Comparison of ENCODE assay signal across 8 cellular contexts in genomic region chr1:58841455-58841854, GRCh38. TPM values are rescaled to one million over a fixed set of nuclear protein-coding genes. Genes with fewer than 3 reads are reported as not detected.
DNase-seq lines count a peak whose midpoint lies in the region; ATAC-seq, FAIRE-seq and TF ChIP-seq lines count a peak whose summit lies in the region.

No MANE protein-coding gene starts in this region.

- H3K4me3 Mint-ChIP-seq in CD8-positive, alpha-beta T cell, result no peak overlapping the region

- POLR2A ChIA-PET in CD8-positive, alpha-beta T cell (lab: Charles Lee), result no interaction called here
- POLR2A ChIA-PET in HepG2 (lab: Yijun Ruan, JAX), result interaction anchor here (0.6 kb wide), 1 partner anchor 62 kb away, joined by 3 read pairs; no protein-coding TSS in a partner anchor

- H3K36me3 Mint-ChIP-seq in CD8-positive, alpha-beta T cell, result no peaks in the 10 kb centered on the region

- H3K4me2 ChIP-seq in HepG2 (ENCODE audit: low read depth, low read length), result no peak overlapping the region

- H3K36me3 ChIP-seq in CD8-positive, alpha-beta T cell (ENCODE audit: insufficient read depth, low read length), result no peaks in the 10 kb centered on the region
- H3K36me3 ChIP-seq in HepG2 (replicated peaks in 1 of 2; ENCODE audit: control insufficient read depth in 1 of 2, insufficient read depth in 2 of 2, low read length in 2 of 2), result no peaks in the 10 kb centered on the region
- H3K36me3 ChIP-seq in gastrocnemius medialis, result no peaks in the 10 kb centered on the region

- intact Hi-C loops in CD8-positive, alpha-beta T cell (cut with DNase I, micrococcal nuclease), result loop anchor here (1.0 to 5.0 kb wide), 2 partner anchors 59 to 104 kb away; no protein-coding TSS in a partner anchor
- intact Hi-C loops in HepG2 (cut with micrococcal nuclease; ENCODE audit: unreplicated experiment) (no loop called here), gastrocnemius medialis (cut with DNase I; ENCODE audit: low total_unique reads) (no loop called here)

- WGBS in HepG2 (ENCODE audit: low lambda C conversion rate), result 38% methylated on average over 3 of the region's 3 CpGs

- no peak for ATAC-seq in CD8-positive, alpha-beta T cell
- ATAC-seq in HepG2, result peak; percentile 87
- no peak for ATAC-seq in gastrocnemius medialis

- no peaks in the 10 kb centered on the region for H3K9me3 Mint-ChIP-seq in CD8-positive, alpha-beta T cell

- no peak for DNase-seq in CD8-positive, alpha-beta T cell
- DNase-seq in HFF-Myc (ENCODE audit: extremely low read depth, low read depth), result no peak
- peak; percentile 5 for DNase-seq in activated effector memory CD4-positive, alpha-beta T cell treated with Interleukin-2 at 50 U/mL for 16 hours
- no peak for DNase-seq in HepG2 (ENCODE audit: low spot score)
- no peak for DNase-seq in HuH-7.5 (ENCODE audit: low spot score)
- DNase-seq in effector CD8-positive, alpha-beta T cell (lab: John Stamatoyannopoulos, UW), result no peak
- no peak for DNase-seq in NCI-H446 treated with DMSO at 0.1 percent for 48 hours (lab: John Stamatoyannopoulos, UW)
- no peak for DNase-seq in gastrocnemius medialis

- no peak overlapping the region for H3K9ac ChIP-seq in HepG2 (ENCODE audit: insufficient read depth, low read depth, low read length)

- no peak for FAIRE-seq in HepG2 (lab: Jason Lieb, UNC)

- no peak for TF ChIP-seq EP300 in HepG2 (IDR thresholded peaks at IDR 0.05; ENCODE audit: low read depth in 2 of 2, low read length in 2 of 2)
- no peak for TF ChIP-seq EP300 in HepG2 (CRISPR knock-in tag; IDR thresholded peaks at IDR 0.05; ENCODE audit: borderline replicate concordance)

- H3K79me2 ChIP-seq in HepG2 (ENCODE audit: insufficient read depth, low read length), result no peaks in the 10 kb centered on the region

- BruUV-seq in HepG2 (replicated peaks; lab: Mats Ljungman, UMichigan), result no TSS peak

- peak; percentile 22 for TF ChIP-seq CTCF in CD8-positive, alpha-beta T cell (IDR thresholded peaks at IDR 0.05)
- TF ChIP-seq CTCF in HFF-Myc (IDR thresholded peaks at IDR 0.05; ENCODE audit: low read depth, low read length, missing control alignments) (peak; percentile 31), HepG2 (CRISPR knock-in tag; IDR thresholded peaks at IDR 0.05) (peak; percentile 66), gastrocnemius medialis (IDR thresholded peaks at IDR 0.05 in 4 of 5, conservative IDR thresholded peaks at IDR 0.05 in 1 of 5) (peak in 2 of 5 experiments; percentile 12 to 35)

- peaks cover 6% of the 10 kb centered on the region for H3K4me1 Mint-ChIP-seq in CD8-positive, alpha-beta T cell (ENCODE audit: low read depth)

- CTCF ChIA-PET in CD8-positive, alpha-beta T cell (lab: Charles Lee), result interaction anchor here (1.1 to 1.8 kb wide), 4 partner anchors 13 to 59 kb away, joined by 3 to 5 read pairs (median 4); no protein-coding TSS in a partner anchor
- CTCF ChIA-PET in HepG2 (lab: Yijun Ruan, JAX; ENCODE audit: low intra/inter-chr PET ratio, low total read pairs), result no interaction called here

- no peaks in the 10 kb centered on the region for H3K4me1 ChIP-seq in CD8-positive, alpha-beta T cell (ENCODE audit: insufficient read depth, low read length)
- peaks cover 13% of the 10 kb centered on the region; the same call in 1 of the 2 replicates for H3K4me1 ChIP-seq in HepG2 (ENCODE audit: insufficient read depth, low read length)
- H3K4me1 ChIP-seq in gastrocnemius medialis, result no peaks in the 10 kb centered on the region

- no peaks in the 10 kb centered on the region for H4K20me1 ChIP-seq in HepG2 (ENCODE audit: insufficient read depth, low read length)

- H3K27ac ChIP-seq in CD8-positive, alpha-beta T cell (ENCODE audit: low read depth, low read length), result no peak overlapping the region
- H3K27ac ChIP-seq in HepG2 (ENCODE audit: extremely low read length, insufficient read depth, low read length) (no peak overlapping the region), gastrocnemius medialis (no peak overlapping the region)

- peak overlapping the region; percentile 49 for H3K27ac Mint-ChIP-seq in CD8-positive, alpha-beta T cell

- no peaks in the 10 kb centered on the region for H3K27me3 ChIP-seq in CD8-positive, alpha-beta T cell (ENCODE audit: insufficient read depth, low read length)
- no peaks in the 10 kb centered on the region; a peak in 2 of 5 replicates for H3K27me3 ChIP-seq in HepG2 (ENCODE audit: control insufficient read depth in 1 of 2, insufficient read depth in 2 of 2, low read length in 2 of 2)
- H3K27me3 ChIP-seq in gastrocnemius medialis, result no peaks in the 10 kb centered on the region

- no peaks in the 10 kb centered on the region for H3K27me3 Mint-ChIP-seq in CD8-positive, alpha-beta T cell (ENCODE audit: low read depth)

- no peak overlapping the region for H3K4me3 ChIP-seq in CD8-positive, alpha-beta T cell (ENCODE audit: low read depth, low read length)
- no peak overlapping the region for H3K4me3 ChIP-seq in HFF-Myc (replicated peaks; ENCODE audit: low read depth, low read length)
- H3K4me3 ChIP-seq in HepG2 (replicated peaks in 1 of 3; ENCODE audit: insufficient read depth in 1 of 3, low read depth in 2 of 3, low read length in 3 of 3), result no peak overlapping the region
- H3K4me3 ChIP-seq in gastrocnemius medialis, result no peak overlapping the region

- in situ Hi-C loops in HepG2 (cut with HindIII; ENCODE audit: extremely low pct_ligation_motif_present, low pct_unique_long_range_greater_than_20kb) (no loop called here), gastrocnemius medialis (cut with MboI; ENCODE audit: low sequenced_read_pairs in 4 of 4) (no loop called here)

- TF ChIP-seq RAD21 in HepG2 (CRISPR knock-in tag; IDR thresholded peaks at IDR 0.05), result peak; percentile 29; the same call in 1 of the 2 replicates

- H3K9me3 ChIP-seq in CD8-positive, alpha-beta T cell (ENCODE audit: low read length), result no peaks in the 10 kb centered on the region
- H3K9me3 ChIP-seq in HepG2 (ENCODE audit: low read length) (no peaks in the 10 kb centered on the region), gastrocnemius medialis (no peaks in the 10 kb centered on the region)

- no peak overlapping the region for H2AFZ ChIP-seq in HepG2 (ENCODE audit: low read length)

- TF ChIP-seq POLR2A in HepG2 (IDR thresholded peaks at IDR 0.05; ENCODE audit: insufficient read depth in 1 of 2, low read depth in 2 of 2, low read length in 2 of 2), result no peak
- TF ChIP-seq POLR2A in gastrocnemius medialis (IDR thresholded peaks at IDR 0.05), result no peak

TF ChIP-seq in HepG2, 621 proteins besides CTCF, POLR2A, EP300 and RAD21 (continues in another document):
- TF ChIP-seq PATZ1 (CRISPR knock-in tag; IDR thresholded peaks at IDR 0.05) (peak; percentile 22; the same call in 1 of the 2 replicates), ZFX (CRISPR knock-in tag; IDR thresholded peaks at IDR 0.05; ENCODE audit: low read depth) (peak; percentile 40; the same call in 1 of the 2 replicates), STAG1 (CRISPR knock-in tag; IDR thresholded peaks at IDR 0.05) (peak; percentile 69), SALL1 (CRISPR knock-in tag; IDR thresholded peaks at IDR 0.05) (0 out of 2 replicates have a peak, but pooled peaks have one; percentile 8), BHLHE40 (IDR thresholded peaks at IDR 0.05; ENCODE audit: low read length) (peak; percentile 79), PHF21A (CRISPR knock-in tag; IDR thresholded peaks at IDR 0.05) (0 out of 2 replicates have a peak, but pooled peaks have one; percentile 23)

RNA-seq across cellular contexts. Expression of gene JUN, which starts 57.6 kb away (rescaled TPM):
- total RNA-seq in CD8-positive, alpha-beta T cell, result 100 to 1,000 TPM; 595 to 598 TPM
- total RNA-seq in HepG2 (2016; rRNA removed; fragmentation: Illumina TruSeq; extraction: Trizol), result 13.3 and 22.3 TPM in 2 replicates
- 2.7 and 3.4 TPM in 2 replicates for total RNA-seq in HepG2 (2016; cell fraction: cytosol; rRNA removed; fragmentation: Illumina TruSeq; extraction: Trizol; ENCODE audit: low read depth)
- total RNA-seq in HepG2 (2016; cell fraction: insoluble cytoplasmic fraction; rRNA removed; fragmentation: Illumina TruSeq; extraction: Trizol), result 10.4 and 25.4 TPM in 2 replicates
- total RNA-seq in HepG2 (2016; cell fraction: membrane; rRNA removed; fragmentation: Illumina TruSeq; extraction: Trizol), result 7.5 and 8.4 TPM in 2 replicates
- total RNA-seq in HepG2 (2016; cell fraction: nucleus; rRNA removed; fragmentation: Illumina TruSeq; extraction: Trizol), result 37.1 and 40.6 TPM in 2 replicates
- polyA plus RNA-seq in HepG2 (2011; rRNA removed), result 18.2 and 28.1 TPM in 2 replicates
- 17.8 and 19.2 TPM in 2 replicates for polyA plus RNA-seq in HepG2 (2011; cell fraction: cytosol; rRNA removed)
- 39.8 and 53.6 TPM in 2 replicates for polyA plus RNA-seq in HepG2 (2011; cell fraction: nucleus; rRNA removed)
- 16.3 and 31.3 TPM in 2 replicates for polyA plus RNA-seq in HepG2 (2012)
- polyA plus RNA-seq in HepG2 (2016; cell fraction: cytosol; fragmentation: Illumina TruSeq; extraction: Trizol; ENCODE audit: low read depth), result 2.5 and 2.8 TPM in 2 replicates
- polyA plus RNA-seq in HepG2 (2016; cell fraction: insoluble cytoplasmic fraction; fragmentation: Illumina TruSeq; extraction: Trizol; ENCODE audit: low read depth), result 14.8 and 19.3 TPM in 2 replicates
- 6.0 and 6.6 TPM in 2 replicates for polyA plus RNA-seq in HepG2 (2016; cell fraction: membrane; fragmentation: Illumina TruSeq; extraction: Trizol; ENCODE audit: low read depth)
- 56.1 and 62.3 TPM in 2 replicates for polyA plus RNA-seq in HepG2 (2016; cell fraction: nucleus; fragmentation: Illumina TruSeq; extraction: Trizol; ENCODE audit: insufficient read depth, low read depth)
- 7.3 and 24.3 TPM in 2 replicates for polyA minus RNA-seq in HepG2 (2011; rRNA and poly(A)+ RNA removed; ENCODE audit: low replicate concordance)
- polyA minus RNA-seq in HepG2 (2011; cell fraction: cytosol; rRNA and poly(A)+ RNA removed), result 19.3 and 24.3 TPM in 2 replicates
- polyA minus RNA-seq in HepG2 (2011; cell fraction: nucleus; rRNA and poly(A)+ RNA removed), result 34.6 and 67.8 TPM in 2 replicates
- 100 to 1,000 TPM in 2 of 4 donors, 10 to 100 TPM in 2; 41.2 to 104 (median 90.8) TPM for total RNA-seq in gastrocnemius medialis

Comparison
In these comparisons a context has a peak if more than half of its experiments do, and no peak if none do; other contexts are left out.
1. RNA of gene JUN, which starts 57.6 kb away (total RNA-seq): 595 to 598 TPM in CD8-positive, alpha-beta T cell; 41.2 to 104 TPM in gastrocnemius medialis and 2.7 to 40.6 TPM in HepG2; every median in the first group is over 4 times any median in the second.
2. intact Hi-C loops: an anchor here in CD8-positive, alpha-beta T cell (1.0 to 5.0 kb wide); none called in HepG2 and gastrocnemius medialis.